Comparison of ENCODE assay signal across 14 cellular contexts in the genomic region with DNA sequence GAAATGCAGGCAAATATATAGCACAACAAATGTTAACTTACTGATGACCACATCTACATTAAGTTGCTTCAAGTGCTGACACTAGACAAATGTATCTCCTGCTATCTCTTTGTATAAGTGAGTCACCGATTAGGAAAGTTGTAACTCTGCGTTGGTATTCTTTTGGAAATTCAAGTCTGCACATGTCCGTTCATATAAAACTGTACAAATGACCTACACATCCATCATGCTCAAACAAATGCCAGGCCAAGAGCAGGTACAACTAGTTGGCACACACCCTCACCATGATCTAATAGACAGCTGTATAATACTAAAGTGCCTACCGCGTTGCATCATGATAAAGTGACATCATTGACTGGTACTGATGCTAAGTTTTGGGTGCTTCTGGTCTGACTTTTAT.
DNase-seq lines count a peak whose midpoint lies in the region; ATAC-seq and TF ChIP-seq lines count a peak whose summit lies in the region.
"Had no signal": no experiment of that assay in that cellular context is flagged by ENCODE, and none has a peak within 500 bp of the region (broad histone marks: within the 10 kb centered on the region; RNA-seq: fewer than 3 reads in every experiment).

No MANE protein-coding gene starts in this region.

- H3K9me3 ChIP-seq in PC-3 (ENCODE audit: low read length), result no peaks in the 10 kb centered on the region
- no peaks in the 10 kb centered on the region for H3K9me3 ChIP-seq in fibroblast of lung (ENCODE audit: control insufficient read depth, insufficient read depth, low read depth, low read length)
- H3K9me3 ChIP-seq in skeletal muscle satellite cell (replicated peaks; ENCODE audit: low read length), result no peaks in the 10 kb centered on the region
- H3K9me3 ChIP-seq: HAP-1 had no signal

- no peak overlapping the region for H3K4me3 ChIP-seq in PC-3 (ENCODE audit: low read length)
- no peak overlapping the region for H3K4me3 ChIP-seq in fibroblast of lung (replicated peaks in 1 of 4; ENCODE audit: control extremely low read depth in 1 of 4, insufficient read depth in 1 of 4, low read depth in 3 of 4, low read length in 4 of 4)
- H3K4me3 ChIP-seq in skeletal muscle satellite cell (ENCODE audit: low read length), result no peak overlapping the region
- H3K4me3 ChIP-seq: HAP-1 had no signal

- H3K4me1 ChIP-seq in PC-3 (ENCODE audit: insufficient read depth, low read length) (peaks cover 47% of the 10 kb centered on the region), fibroblast of lung (ENCODE audit: control insufficient read depth, extremely low read depth, insufficient read depth, low read length) (peaks cover 7% of the 10 kb centered on the region), skeletal muscle satellite cell (ENCODE audit: control insufficient read depth, insufficient read depth, low read length) (peaks cover 66% of the 10 kb centered on the region)

- peak; percentile 8 for DNase-seq in SIG-M5 treated with dmso at 0.1 percent for 504 hours (lab: John Stamatoyannopoulos, UW; ENCODE audit: unreplicated experiment)
- no peak for DNase-seq in SIG-M5 (lab: John Stamatoyannopoulos, UW)
- DNase-seq in PC-3, result peak; percentile 65
- peak; percentile 65 to 79 for DNase-seq in fibroblast of lung (ENCODE audit: low read depth in 2 of 2)
- no peak for DNase-seq in globus pallidus (ENCODE audit: low spot score)
- DNase-seq in activated CD4-positive, alpha-beta memory T cell treated with anti-CD3 and anti-CD28 coated beads, Interleukin-2, amount 10 ng/mL, durations not matched to agents 7 days and 5 days, result no peak
- no peak for DNase-seq in NCI-H2196 (lab: John Stamatoyannopoulos, UW; ENCODE audit: unreplicated experiment)
- DNase-seq: activated B cell treated with CpG ODN at 0.5 μM for 24 hours, NCI-H2171, nucleus accumbens had no signal

- H3K27ac Mint-ChIP-seq in activated CD4-positive, alpha-beta memory T cell treated with anti-CD3 and anti-CD28 coated beads, Interleukin-2, amount 10 ng/mL, durations not matched to agents 7 days and 5 days, result no peak overlapping the region
- H3K27ac Mint-ChIP-seq: activated B cell treated with CpG ODN at 0.5 μM for 24 hours; activated naive CD8-positive, alpha-beta T cell; memory B cell had no signal

- no peak overlapping the region for H3K4me3 Mint-ChIP-seq in activated CD4-positive, alpha-beta memory T cell treated with anti-CD3 and anti-CD28 coated beads, Interleukin-2, amount 10 ng/mL, durations not matched to agents 7 days and 5 days
- H3K4me3 Mint-ChIP-seq: activated B cell treated with CpG ODN at 0.5 μM for 24 hours; activated naive CD8-positive, alpha-beta T cell; memory B cell had no signal

- H3K9ac ChIP-seq in PC-3 (ENCODE audit: low read length), result no peak overlapping the region
- H3K9ac ChIP-seq in fibroblast of lung (ENCODE audit: insufficient read depth, low read length), result no peak overlapping the region
- H3K9ac ChIP-seq in skeletal muscle satellite cell (ENCODE audit: low read depth, low read length), result no peak overlapping the region

- H3K27me3 Mint-ChIP-seq in activated CD4-positive, alpha-beta memory T cell treated with anti-CD3 and anti-CD28 coated beads, Interleukin-2, amount 10 ng/mL, durations not matched to agents 7 days and 5 days, result no peaks in the 10 kb centered on the region
- H3K27me3 Mint-ChIP-seq: activated B cell treated with CpG ODN at 0.5 μM for 24 hours; activated naive CD8-positive, alpha-beta T cell; memory B cell had no signal

- no peaks in the 10 kb centered on the region for H3K9me3 Mint-ChIP-seq in activated CD4-positive, alpha-beta memory T cell treated with anti-CD3 and anti-CD28 coated beads, Interleukin-2, amount 10 ng/mL, durations not matched to agents 7 days and 5 days
- H3K9me3 Mint-ChIP-seq: activated B cell treated with CpG ODN at 0.5 μM for 24 hours had no signal

- H3K9me2 ChIP-seq in PC-3 (replicated peaks; ENCODE audit: low read length), result no peaks in the 10 kb centered on the region

- no TSS peak for BruUV-seq in PC-3 (replicated peaks; lab: Mats Ljungman, UMichigan)

- CTCF ChIA-PET in PC-3 (lab: Charles Lee), result no interaction called here
- CTCF ChIA-PET in activated CD4-positive, alpha-beta memory T cell treated with anti-CD3 and anti-CD28 coated beads, Interleukin-2, amount 10 ng/mL, durations not matched to agents 7 days and 5 days (lab: Charles Lee), result interaction anchor here (0.9 to 2.3 kb wide), 7 partner anchors 17 to 711 kb away, joined by 3 to 7 read pairs (median 4); no protein-coding TSS in a partner anchor

- POLR2A ChIA-PET in PC-3 (lab: Charles Lee; ENCODE audit: unreplicated experiment), result no interaction called here
- POLR2A ChIA-PET in activated CD4-positive, alpha-beta memory T cell treated with anti-CD3 and anti-CD28 coated beads, Interleukin-2, amount 10 ng/mL, durations not matched to agents 7 days and 5 days (lab: Charles Lee), result no interaction called here

- peaks cover 7% of the 10 kb centered on the region for H3F3A ChIP-seq in PC-3 (ENCODE audit: low read length, unreplicated experiment)

- H3K27ac ChIP-seq in PC-3 (ENCODE audit: low read length), result peak overlapping the region; percentile 74
- H3K27ac ChIP-seq in fibroblast of lung (ENCODE audit: insufficient read depth, low read length), result peak overlapping the region; percentile 15

- H3K36me3 Mint-ChIP-seq in activated CD4-positive, alpha-beta memory T cell treated with anti-CD3 and anti-CD28 coated beads, Interleukin-2, amount 10 ng/mL, durations not matched to agents 7 days and 5 days (ENCODE audit: low read depth), result peaks cover 17% of the 10 kb centered on the region

- TF ChIP-seq CTCF in PC-3 (conservative IDR thresholded peaks at IDR 0.05; ENCODE audit: low read depth, low read length) (no peak), fibroblast of lung (conservative IDR thresholded peaks at IDR 0.05 in 1 of 2, IDR thresholded peaks at IDR 0.05 in 1 of 2; ENCODE audit: low read depth in 1 of 2, low read length in 2 of 2) (no peak)

- H2AFZ ChIP-seq in PC-3 (ENCODE audit: low read length) (no peak overlapping the region), fibroblast of lung (ENCODE audit: low read length) (no peak overlapping the region)

- H3K4me1 Mint-ChIP-seq in activated CD4-positive, alpha-beta memory T cell treated with anti-CD3 and anti-CD28 coated beads, Interleukin-2, amount 10 ng/mL, durations not matched to agents 7 days and 5 days, result peaks cover 18% of the 10 kb centered on the region

- H4K20me1 ChIP-seq in PC-3 (ENCODE audit: low read length) (no peaks in the 10 kb centered on the region), fibroblast of lung (ENCODE audit: control insufficient read depth, extremely low read depth, insufficient read depth, low read length) (peaks cover 4% of the 10 kb centered on the region)

- peaks cover 3% of the 10 kb centered on the region; the same call in 1 of the 2 replicates for H3K36me3 ChIP-seq in PC-3 (ENCODE audit: low read depth, low read length)
- H3K36me3 ChIP-seq in fibroblast of lung (ENCODE audit: control insufficient read depth, insufficient read depth, low read length), result peaks cover 3% of the 10 kb centered on the region
- H3K36me3 ChIP-seq in skeletal muscle satellite cell (ENCODE audit: insufficient read depth, low read length), result peaks cover 27% of the 10 kb centered on the region
- H3K36me3 ChIP-seq: HAP-1 had no signal

- peaks cover 72% of the 10 kb centered on the region for H3K79me2 ChIP-seq in PC-3 (ENCODE audit: low read length)
- peaks cover 89% of the 10 kb centered on the region for H3K79me2 ChIP-seq in fibroblast of lung (ENCODE audit: control insufficient read depth, insufficient read depth, low read length)

- no peaks in the 10 kb centered on the region for H3K27me3 ChIP-seq in PC-3 (ENCODE audit: low read length)
- no peaks in the 10 kb centered on the region for H3K27me3 ChIP-seq in fibroblast of lung (ENCODE audit: control insufficient read depth, insufficient read depth, low read length)
- no peaks in the 10 kb centered on the region for H3K27me3 ChIP-seq in skeletal muscle satellite cell (ENCODE audit: control insufficient read depth, insufficient read depth, low read length)

- ATAC-seq in PC-3, result peak; percentile 21

- intact Hi-C loops in PC-3 (cut with micrococcal nuclease), result loop anchor here (10.0 kb wide), 2 partner anchors 262 to 312 kb away; no protein-coding TSS in a partner anchor

- H3K4me2 ChIP-seq in PC-3 (ENCODE audit: low read length) (peak overlapping the region; percentile 42), fibroblast of lung (ENCODE audit: extremely low read depth, insufficient read depth, low read length) (no peak overlapping the region), skeletal muscle satellite cell (ENCODE audit: low read length) (peak overlapping the region; percentile 3)

Comparison
In these comparisons a context has a peak if more than half of its experiments do, and no peak if none do; other contexts are left out.
1. DNase-seq: peak in SIG-M5 treated with dmso at 0.1 percent for 504 hours (single experiment), PC-3 (single experiment) and fibroblast of lung (2 of 2); none in SIG-M5 (single experiment), globus pallidus (single experiment), activated CD4-positive, alpha-beta memory T cell treated with anti-CD3 and anti-CD28 coated beads, Interleukin-2, amount 10 ng/mL, durations not matched to agents 7 days and 5 days (single experiment) and NCI-H2196 (single experiment).